24 cellular contexts compared by ENCODE assay signal in genomic region chr1:112253366-112253765, GRCh38.
"Had no signal": no experiment of that assay in that cellular context is flagged by ENCODE, and none has a peak within 500 bp of the region (broad histone marks: within the 10 kb centered on the region; RNA-seq: fewer than 3 reads in every experiment).

No MANE protein-coding gene starts in this region.

- H3K79me2 ChIP-seq: hepatocyte had no signal

- DNase-seq: colonic mucosa; effector CD4-positive, alpha-beta T cell; endodermal cell; erythroblast; foreskin keratinocyte; head of caudate nucleus; left colon; left ventricle myocardium superior; natural killer cell; nucleus accumbens; pancreas; right cardiac atrium; stimulated activated CD4-positive, alpha-beta T cell treated with anti-CD3 and anti-CD28 coated beads, Interleukin-15, amount 100 ng/mL, for 24 hours; stimulated activated CD4-positive, alpha-beta T cell treated with anti-CD3 and anti-CD28 coated beads, Interleukin-1b, Interleukin-23, amount 100 ng/mL, for 48 hours; stimulated activated CD4-positive, alpha-beta T cell treated with anti-CD3 and anti-CD28 coated beads, Interleukin-4, amount 100 ng/mL, for 24 hours; tibial artery; upper lobe of left lung; uterus had no signal

- H3K9me3 ChIP-seq: colonic mucosa, pancreas, tibial artery, upper lobe of left lung, uterus had no signal

- H3K4me3 ChIP-seq: colonic mucosa, hepatocyte, lung, pancreas, tibial artery, upper lobe of left lung, uterus had no signal

- H3K4me2 ChIP-seq: hepatocyte had no signal

- H2AFZ ChIP-seq: hepatocyte had no signal

- H3K4me1 ChIP-seq: colonic mucosa, pancreas, tibial artery, upper lobe of left lung, uterus had no signal

- H3K4me3 Mint-ChIP-seq: endodermal cell; natural killer cell; neural crest cell; stimulated activated memory B cell treated with anti-CD40 and anti-IgM and Interleukin-4, amounts not matched to agents 10 μg/mL and 1 μg/mL and 100 μg/mL, for 72 hours; stimulated activated naive CD8-positive, alpha-beta T cell treated with anti-CD3 and anti-CD28 coated beads, Interleukin-15, Interleukin-2, amounts not matched to agents 100 ng/mL and 50 ng/mL, for 24 hours had no signal

- H3K27me3 ChIP-seq: colonic mucosa, hepatocyte, pancreas, tibial artery, upper lobe of left lung, uterus had no signal

- H3K9me3 Mint-ChIP-seq: endodermal cell; natural killer cell; neural crest cell; stimulated activated memory B cell treated with anti-CD40 and anti-IgM and Interleukin-4, amounts not matched to agents 10 μg/mL and 1 μg/mL and 100 μg/mL, for 72 hours; stimulated activated naive CD8-positive, alpha-beta T cell treated with anti-CD3 and anti-CD28 coated beads, Interleukin-15, Interleukin-2, amounts not matched to agents 100 ng/mL and 50 ng/mL, for 24 hours had no signal

- H3K36me3 ChIP-seq: colonic mucosa, pancreas, tibial artery, upper lobe of left lung, uterus had no signal

- H3K27ac Mint-ChIP-seq: endodermal cell; natural killer cell; progenitor cell of endocrine pancreas; stimulated activated memory B cell treated with anti-CD40 and anti-IgM and Interleukin-4, amounts not matched to agents 10 μg/mL and 1 μg/mL and 100 μg/mL, for 72 hours; stimulated activated naive CD8-positive, alpha-beta T cell treated with anti-CD3 and anti-CD28 coated beads, Interleukin-15, Interleukin-2, amounts not matched to agents 100 ng/mL and 50 ng/mL, for 24 hours had no signal

- H3K4me1 Mint-ChIP-seq: natural killer cell; neural crest cell; stimulated activated memory B cell treated with anti-CD40 and anti-IgM and Interleukin-4, amounts not matched to agents 10 μg/mL and 1 μg/mL and 100 μg/mL, for 72 hours had no signal

- H3K27ac ChIP-seq: colonic mucosa, foreskin keratinocyte, hepatocyte, pancreas, tibial artery, upper lobe of left lung, uterus had no signal

- H3K36me3 Mint-ChIP-seq: natural killer cell; stimulated activated memory B cell treated with anti-CD40 and anti-IgM and Interleukin-4, amounts not matched to agents 10 μg/mL and 1 μg/mL and 100 μg/mL, for 72 hours had no signal
